11 cellular contexts compared by ENCODE assay signal in the genomic region with DNA sequence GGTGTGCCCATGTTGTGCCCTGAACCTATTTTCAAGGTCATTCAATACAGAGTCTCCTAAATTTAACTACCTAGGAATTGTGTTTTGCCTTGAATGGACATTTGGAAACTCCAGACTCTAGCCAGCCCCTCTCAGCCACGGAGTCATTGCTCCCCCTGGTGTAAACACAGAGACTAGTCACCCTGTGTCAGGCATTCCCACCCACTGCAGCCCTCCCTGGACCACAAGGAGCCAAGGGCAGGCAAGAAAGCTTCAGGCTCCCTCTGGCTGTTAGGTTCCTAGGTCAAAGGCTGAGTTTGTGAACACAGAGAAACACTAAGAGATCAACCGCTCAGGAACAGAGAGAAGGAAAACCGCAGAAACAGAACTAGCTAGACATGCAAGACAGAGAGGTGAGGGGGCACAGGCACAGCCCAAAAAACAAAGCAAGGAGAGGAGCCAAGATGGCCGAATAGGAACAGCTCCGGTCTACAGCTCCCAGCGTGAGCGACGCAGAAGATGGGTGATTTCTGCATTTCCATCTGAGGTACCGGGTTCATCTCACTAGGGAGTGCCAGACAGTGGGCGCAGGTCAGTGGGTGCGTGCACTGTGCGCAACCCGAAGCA. TPM values are rescaled to one million over a fixed set of nuclear protein-coding genes. Genes with fewer than 3 reads are reported as not detected.
A peak's percentile ranks its signal among the peaks of the same experiment; 100 is the strongest.
DNase-seq lines count a peak whose midpoint lies in the region; ATAC-seq and TF ChIP-seq lines count a peak whose summit lies in the region.
"Not testable (repeated sequence)": the region's sequence is repeated elsewhere in the genome, so short reads cannot be mapped to it uniquely, and the experiment has no call there.
"Had no signal": no experiment of that assay in that cellular context is flagged by ENCODE, and none has a peak within 500 bp of the region (broad histone marks: within the 10 kb centered on the region; RNA-seq: fewer than 3 reads in every experiment).

No MANE protein-coding gene starts in this region.

- not testable (repeated sequence) for H3K27ac ChIP-seq in 22Rv1; osteoblast (ENCODE audit: low read depth, low read length)

- TF ChIP-seq CTCF in 22Rv1 (IDR thresholded peaks at IDR 0.05) (peak; percentile 37), osteoblast (IDR thresholded peaks at IDR 0.05; ENCODE audit: extremely low read depth, low read depth, low read length) (peak; percentile 41)

- H3K79me2 ChIP-seq in osteoblast (ENCODE audit: insufficient read depth, low read length), result not testable (repeated sequence)

- not testable (repeated sequence) for H3K4me2 ChIP-seq in osteoblast (ENCODE audit: insufficient read depth, low read length)

- not testable (repeated sequence) for ATAC-seq in activated T-cell treated with anti-CD3 and anti-CD28 coated beads, Interleukin-2, amount 50 U/mL, for 4 hours
- ATAC-seq in esophagus mucosa, result peak; percentile 60

- H3K9me3 ChIP-seq in osteoblast (ENCODE audit: low read depth, low read length), result not testable (repeated sequence)

- H4K20me1 ChIP-seq in osteoblast (ENCODE audit: insufficient read depth, low read length), result not testable (repeated sequence)

- DNase-seq in EL (peak; percentile 7), KBM-7 (peak; percentile 44), NOMO-1 treated with DMSO at 0.1 percent for 48 hours (lab: John Stamatoyannopoulos, UW; ENCODE audit: unreplicated experiment) (peak; percentile 20), iPS-NIHi7 (ENCODE audit: extremely low spot score) (peak; percentile 25)
- not testable (repeated sequence) for DNase-seq in activated T-cell treated with anti-CD3 and anti-CD28 coated beads, Interleukin-2, amount 50 U/mL, for 4 hours; osteoblast (ENCODE audit: insufficient read length, low spot score, missing footprints)

- not testable (repeated sequence) for H3K4me3 ChIP-seq in osteoblast (ENCODE audit: insufficient read depth, low read length)

- in situ Hi-C loops in KBM-7 (cut with MboI; ENCODE audit: low pct_unique_long_range_greater_than_20kb, low sequenced_read_pairs), result not testable (repeated sequence)

- H3K4me1 Mint-ChIP-seq in activated T-cell treated with anti-CD3 and anti-CD28 coated beads, Interleukin-2, amount 50 U/mL, for 4 hours (ENCODE audit: low read depth), result not testable (repeated sequence)

- H3K36me3 Mint-ChIP-seq in activated T-cell treated with anti-CD3 and anti-CD28 coated beads, Interleukin-2, amount 50 U/mL, for 4 hours (ENCODE audit: insufficient read depth), result not testable (repeated sequence)

- peak overlapping the region; percentile 8 for H3K4me3 Mint-ChIP-seq in activated T-cell treated with anti-CD3 and anti-CD28 coated beads, Interleukin-2, amount 50 U/mL, for 4 hours

- not testable (repeated sequence) for H3K9me3 Mint-ChIP-seq in activated T-cell treated with anti-CD3 and anti-CD28 coated beads, Interleukin-2, amount 50 U/mL, for 4 hours

- not testable (repeated sequence) for H3K27me3 ChIP-seq in osteoblast (ENCODE audit: insufficient read depth, low read length)

- H3K36me3 ChIP-seq in osteoblast (ENCODE audit: insufficient read depth, low read length), result not testable (repeated sequence)

- H2AFZ ChIP-seq in osteoblast (ENCODE audit: low read length), result not testable (repeated sequence)

- H3K4me1 ChIP-seq in osteoblast (ENCODE audit: insufficient read depth, low read length), result not testable (repeated sequence)

- H3K27me3 Mint-ChIP-seq in activated T-cell treated with anti-CD3 and anti-CD28 coated beads, Interleukin-2, amount 50 U/mL, for 4 hours (ENCODE audit: low read depth), result peaks cover 17% of the 10 kb centered on the region

RNA-seq across cellular contexts. Expression of a gene that starts 32.7 kb away (rescaled TPM):
- not detected for total RNA-seq in activated T-cell treated with anti-CD3 and anti-CD28 coated beads, Interleukin-2, amount 50 U/mL, for 4 hours
- total RNA-seq in esophagus mucosa, result not detected
- total RNA-seq in osteoblast, result not detected in 2 replicates
- total RNA-seq: activated CD8-positive, alpha-beta T cell treated with anti-CD3 and anti-CD28 coated beads, Interleukin-2, amount 10 ng/mL, durations not matched to agents 7 days and 5 days; LHCN-M2; natural killer cell treated with Interleukin-12 subunit alpha and Interleukin-12 subunit beta and Interleukin-15 and Interleukin-18, amount 100 ng/mL, for 72 hours had no signal
